Comparison of ENCODE assay signal across 1 cellular context in genomic region chr12:109740694-109741245, GRCh38.
TF ChIP-seq lines count a peak whose summit lies in the region.

No MANE protein-coding gene starts in this region.

TF ChIP-seq in neural cell, 6 proteins besides CTCF, POLR2A, EP300 and RAD21 (continued from another document):
- TF ChIP-seq REST (IDR thresholded peaks at IDR 0.05; ENCODE audit: borderline replicate concordance) (no peak), SMC3 (conservative IDR thresholded peaks at IDR 0.05; ENCODE audit: poor library complexity) (no peak)
